In genomic region chr2:168952424-168952823, GRCh38 we compare ENCODE assay signal across 12 cellular contexts. TPM values are rescaled to one million over a fixed set of nuclear protein-coding genes. Genes with fewer than 3 reads are reported as not detected.
"Had no signal": no experiment of that assay in that cellular context is flagged by ENCODE, and none has a peak within 500 bp of the region (broad histone marks: within the 10 kb centered on the region; RNA-seq: fewer than 3 reads in every experiment).

No MANE protein-coding gene starts in this region.

- H3K27ac ChIP-seq: GM23248, KMS-11 had no signal

- ATAC-seq: HCT116 had no signal

- H3K9me3 Mint-ChIP-seq: HFFc6 had no signal

- H3K27ac Mint-ChIP-seq: HFFc6 had no signal

- DNase-seq: GM23248, GOT3, H7, HFFc6, IMR-90, KBM-7 had no signal

- H3K4me3 ChIP-seq: GM23248, HAP-1 had no signal

- H3K9ac ChIP-seq: GM23248, KMS-11 had no signal

- FAIRE-seq: HTR-8/SVneo had no signal

- H3K36me3 ChIP-seq: HAP-1 had no signal

- H3K4me1 ChIP-seq: HAP-1 had no signal

- H3K4me3 Mint-ChIP-seq: HFFc6 had no signal

- H3K9me3 ChIP-seq: HAP-1 had no signal

RNA-seq across cellular contexts. Expression of gene G6PC2, which starts 51.3 kb away (rescaled TPM):
- total RNA-seq: GM23248, H4, H7, HFFc6, HT-29, IMR-90 had no signal
- polyA plus RNA-seq: GM23248, IMR-90 had no signal
